ENCODE assay signal across 13 cellular contexts in genomic region chr5:80149161-80149609, GRCh38.
DNase-seq lines count a peak whose midpoint lies in the region; ATAC-seq and TF ChIP-seq lines count a peak whose summit lies in the region.
"Had no signal": no experiment of that assay in that cellular context is flagged by ENCODE, and none has a peak within 500 bp of the region (broad histone marks: within the 10 kb centered on the region; RNA-seq: fewer than 3 reads in every experiment).

No MANE protein-coding gene starts in this region.

- peak overlapping the region; percentile 17 for H3K27ac Mint-ChIP-seq in activated CD8-positive, alpha-beta T cell treated with anti-CD3 and anti-CD28 coated beads for 36 hours
- no peak overlapping the region for H3K27ac Mint-ChIP-seq in activated CD8-positive, alpha-beta T cell treated with anti-CD3 and anti-CD28 coated beads, Interleukin-2, amount 10 ng/mL, durations not matched to agents 7 days and 5 days
- no peak overlapping the region; the same call in 1 of the 2 replicates for H3K27ac Mint-ChIP-seq in WTC11
- H3K27ac Mint-ChIP-seq: stimulated activated naive B cell treated with anti-CD40 and anti-IgM and Interleukin-4, amounts not matched to agents 10 μg/mL and 1 μg/mL and 100 μg/mL, for 72 hours had no signal

- POLR2A ChIA-PET in activated CD8-positive, alpha-beta T cell treated with anti-CD3 and anti-CD28 coated beads for 36 hours (lab: Charles Lee), result interaction anchor here (0.8 to 1.7 kb wide), 7 partner anchors 10 to 106 kb away, joined by 3 to 4 read pairs (median 3); partner anchors contain the start of gene SERINC5
- POLR2A ChIA-PET in activated CD8-positive, alpha-beta T cell treated with anti-CD3 and anti-CD28 coated beads, Interleukin-2, amount 10 ng/mL, durations not matched to agents 7 days and 5 days (lab: Charles Lee), result interaction anchor here (1.1 kb wide), 1 partner anchor 48 kb away, joined by 4 read pairs; no protein-coding TSS in a partner anchor
- POLR2A ChIA-PET in WTC11 (lab: Charles Lee), result interaction anchor here (0.5 to 1.4 kb wide), 2 partner anchors 9 to 107 kb away, joined by 3 read pairs; partner anchors contain the start of gene SERINC5

- H3K27ac ChIP-seq in substantia nigra (ENCODE audit: low read depth, low read length, poor library complexity, severe bottlenecking), result peak overlapping the region; percentile 54

- CTCF ChIA-PET in activated CD8-positive, alpha-beta T cell treated with anti-CD3 and anti-CD28 coated beads for 36 hours (lab: Charles Lee), result interaction anchor here (1.4 to 1.8 kb wide), 4 partner anchors 9 to 66 kb away, joined by 3 to 6 read pairs (median 4); no protein-coding TSS in a partner anchor
- CTCF ChIA-PET in activated CD8-positive, alpha-beta T cell treated with anti-CD3 and anti-CD28 coated beads, Interleukin-2, amount 10 ng/mL, durations not matched to agents 7 days and 5 days (lab: Charles Lee), result no interaction called here
- CTCF ChIA-PET in WTC11 (lab: Charles Lee), result interaction anchor here (0.9 to 1.5 kb wide), 2 partner anchors 66 to 159 kb away, joined by 3 read pairs; no protein-coding TSS in a partner anchor

- peaks cover 62% of the 10 kb centered on the region for H3K4me1 Mint-ChIP-seq in activated CD8-positive, alpha-beta T cell treated with anti-CD3 and anti-CD28 coated beads for 36 hours (ENCODE audit: low read depth)
- peaks cover 45% of the 10 kb centered on the region for H3K4me1 Mint-ChIP-seq in activated CD8-positive, alpha-beta T cell treated with anti-CD3 and anti-CD28 coated beads, Interleukin-2, amount 10 ng/mL, durations not matched to agents 7 days and 5 days (ENCODE audit: low read depth)
- H3K4me1 Mint-ChIP-seq in WTC11, result peaks cover 42% of the 10 kb centered on the region

- peaks cover 66% of the 10 kb centered on the region for H3K36me3 Mint-ChIP-seq in activated CD8-positive, alpha-beta T cell treated with anti-CD3 and anti-CD28 coated beads for 36 hours (ENCODE audit: low read depth)
- peaks cover 77% of the 10 kb centered on the region for H3K36me3 Mint-ChIP-seq in activated CD8-positive, alpha-beta T cell treated with anti-CD3 and anti-CD28 coated beads, Interleukin-2, amount 10 ng/mL, durations not matched to agents 7 days and 5 days (ENCODE audit: low read depth)
- H3K36me3 Mint-ChIP-seq in WTC11, result peaks cover 76% of the 10 kb centered on the region

- no peak for TF ChIP-seq CTCF in activated CD8-positive, alpha-beta T cell treated with anti-CD3 and anti-CD28 coated beads for 36 hours (IDR thresholded peaks at IDR 0.05)
- TF ChIP-seq CTCF in WTC11 (IDR thresholded peaks at IDR 0.05), result no peak

- no peaks in the 10 kb centered on the region for H3K27me3 Mint-ChIP-seq in activated CD8-positive, alpha-beta T cell treated with anti-CD3 and anti-CD28 coated beads for 36 hours
- no peaks in the 10 kb centered on the region for H3K27me3 Mint-ChIP-seq in activated CD8-positive, alpha-beta T cell treated with anti-CD3 and anti-CD28 coated beads, Interleukin-2, amount 10 ng/mL, durations not matched to agents 7 days and 5 days (ENCODE audit: low read depth)
- no peaks in the 10 kb centered on the region for H3K27me3 Mint-ChIP-seq in WTC11 (ENCODE audit: low read depth)
- H3K27me3 Mint-ChIP-seq: activated naive CD8-positive, alpha-beta T cell treated with anti-CD3 and anti-CD28 coated beads, Interleukin-2, amount 10 ng/mL, durations not matched to agents 7 days and 5 days; central memory CD8-positive, alpha-beta T cell; stimulated activated naive B cell treated with anti-CD40 and anti-IgM and Interleukin-4, amounts not matched to agents 10 μg/mL and 1 μg/mL and 100 μg/mL, for 72 hours had no signal

- H3K9me3 Mint-ChIP-seq in activated CD8-positive, alpha-beta T cell treated with anti-CD3 and anti-CD28 coated beads for 36 hours, result no peaks in the 10 kb centered on the region
- no peaks in the 10 kb centered on the region for H3K9me3 Mint-ChIP-seq in activated CD8-positive, alpha-beta T cell treated with anti-CD3 and anti-CD28 coated beads, Interleukin-2, amount 10 ng/mL, durations not matched to agents 7 days and 5 days (ENCODE audit: insufficient read depth)
- no peaks in the 10 kb centered on the region for H3K9me3 Mint-ChIP-seq in WTC11
- H3K9me3 Mint-ChIP-seq: activated naive CD8-positive, alpha-beta T cell treated with anti-CD3 and anti-CD28 coated beads, Interleukin-2, amount 10 ng/mL, durations not matched to agents 7 days and 5 days; central memory CD8-positive, alpha-beta T cell; stimulated activated naive B cell treated with anti-CD40 and anti-IgM and Interleukin-4, amounts not matched to agents 10 μg/mL and 1 μg/mL and 100 μg/mL, for 72 hours had no signal

- ATAC-seq in activated CD8-positive, alpha-beta T cell treated with anti-CD3 and anti-CD28 coated beads for 36 hours, result no peak
- no peak for ATAC-seq in activated CD8-positive, alpha-beta T cell treated with anti-CD3 and anti-CD28 coated beads, Interleukin-2, amount 10 ng/mL, durations not matched to agents 7 days and 5 days
- peak; percentile 13; the same call in 1 of the 2 replicates for ATAC-seq in WTC11
- no peak for ATAC-seq in Right ventricle myocardium superior (ENCODE audit: poor library complexity)
- ATAC-seq in sciatic nerve, result no peak
- ATAC-seq: stimulated activated naive B cell treated with anti-CD40 and anti-IgM and Interleukin-4, amounts not matched to agents 10 μg/mL and 1 μg/mL and 100 μg/mL, for 72 hours had no signal

- intact Hi-C loops in activated CD8-positive, alpha-beta T cell treated with anti-CD3 and anti-CD28 coated beads for 36 hours (cut with micrococcal nuclease), result no loop called here
- intact Hi-C loops in Right ventricle myocardium superior (cut with DNase I), result loop anchor here (10.0 kb wide), 1 partner anchor 56 kb away; no protein-coding TSS in a partner anchor
- intact Hi-C loops in sciatic nerve (cut with DNase I), result loop anchor here (10.0 kb wide), 1 partner anchor 106 kb away; the partner anchor contains the start of gene SERINC5

- no peak overlapping the region for H3K4me3 Mint-ChIP-seq in activated CD8-positive, alpha-beta T cell treated with anti-CD3 and anti-CD28 coated beads for 36 hours
- H3K4me3 Mint-ChIP-seq in activated CD8-positive, alpha-beta T cell treated with anti-CD3 and anti-CD28 coated beads, Interleukin-2, amount 10 ng/mL, durations not matched to agents 7 days and 5 days, result no peak overlapping the region
- H3K4me3 Mint-ChIP-seq in WTC11, result no peak overlapping the region
- H3K4me3 Mint-ChIP-seq: activated naive CD8-positive, alpha-beta T cell treated with anti-CD3 and anti-CD28 coated beads, Interleukin-2, amount 10 ng/mL, durations not matched to agents 7 days and 5 days; central memory CD8-positive, alpha-beta T cell; stimulated activated naive B cell treated with anti-CD40 and anti-IgM and Interleukin-4, amounts not matched to agents 10 μg/mL and 1 μg/mL and 100 μg/mL, for 72 hours had no signal

- DNase-seq in activated CD8-positive, alpha-beta T cell treated with anti-CD3 and anti-CD28 coated beads for 36 hours, result no peak
- DNase-seq in activated CD8-positive, alpha-beta T cell treated with anti-CD3 and anti-CD28 coated beads, Interleukin-2, amount 10 ng/mL, durations not matched to agents 7 days and 5 days, result no peak
- DNase-seq in NCI-H146 treated with DMSO at 0.1 percent for 48 hours (lab: John Stamatoyannopoulos, UW; ENCODE audit: unreplicated experiment) (peak; percentile 99), WTC11 (ENCODE audit: low spot score) (no peak), substantia nigra (lab: John Stamatoyannopoulos, UW) (peak in 20 of 49 donors; percentile 8 to 65 (median 24)), Right ventricle myocardium superior (no peak), dermis blood vessel endothelial cell (no peak), sciatic nerve (ENCODE audit: low spot score) (no peak)
- DNase-seq: activated naive CD8-positive, alpha-beta T cell treated with anti-CD3 and anti-CD28 coated beads, Interleukin-2, amount 10 ng/mL, durations not matched to agents 7 days and 5 days; GOT3; NCI-H1436; stimulated activated naive B cell treated with anti-CD40 and anti-IgM and Interleukin-4, amounts not matched to agents 10 μg/mL and 1 μg/mL and 100 μg/mL, for 72 hours had no signal

TF ChIP-seq in WTC11, 78 proteins besides CTCF, POLR2A, EP300 and RAD21 (continues in another document):
- TF ChIP-seq ELF4 (CRISPR knock-in tag; IDR thresholded peaks at IDR 0.05; ENCODE audit: low read depth) (no peak), PRDM15 (CRISPR knock-in tag; IDR thresholded peaks at IDR 0.05) (no peak)
